16 cellular contexts compared by ENCODE assay signal in the genomic region with DNA sequence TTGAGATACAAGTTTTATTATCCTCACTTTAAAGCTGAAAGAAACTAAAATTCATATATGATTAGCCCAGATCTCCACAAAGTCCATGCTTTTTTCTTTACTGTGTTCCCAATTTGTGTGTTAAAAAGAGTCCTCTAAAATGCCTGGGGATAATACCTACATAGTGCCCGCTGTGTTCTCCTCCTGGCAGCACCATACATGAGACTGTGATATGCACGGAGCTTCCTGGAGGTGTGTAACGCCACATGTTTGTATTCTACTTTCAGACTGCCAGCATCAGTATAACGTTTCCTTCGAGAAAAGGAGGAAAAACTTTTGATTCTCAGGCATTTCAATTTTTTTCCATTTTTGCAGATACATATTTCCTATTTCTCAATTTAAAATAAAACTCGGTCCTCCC.
"Had no signal": no experiment of that assay in that cellular context is flagged by ENCODE, and none has a peak within 500 bp of the region (broad histone marks: within the 10 kb centered on the region; RNA-seq: fewer than 3 reads in every experiment).

No MANE protein-coding gene starts in this region.

- H3K9me3 Mint-ChIP-seq: activated T-helper 17 cell treated with anti-CD3 and anti-CD28 coated beads, Interleukin-2, amount 50 U/mL, for 72 hours; natural killer cell; T-helper 1 cell treated with Interleukin-12 subunit alpha and Interleukin-12 subunit beta and Interleukin-4 antibody, amounts not matched to agents 30 μg/mL and 1 μg/mL, for 36 hours; type B pancreatic cell had no signal

- H3K9me3 ChIP-seq: esophagus squamous epithelium, suprapubic skin had no signal

- H3K4me3 ChIP-seq: suprapubic skin had no signal

- DNase-seq: activated naive CD4-positive, alpha-beta T cell treated with anti-CD3 and anti-CD28 coated beads for 36 hours; activated T-cell treated with anti-CD3 and anti-CD28 coated beads for 4 hours; esophagus squamous epithelium; foreskin fibroblast; glutamatergic neuron; midbrain; natural killer cell; stimulated activated CD4-positive, alpha-beta T cell treated with anti-CD3 and anti-CD28 coated beads, Interleukin-1b, Interleukin-23, amount 100 ng/mL, for 48 hours had no signal

- H3K27me3 Mint-ChIP-seq: activated CD4-positive, alpha-beta T cell treated with anti-CD3 and anti-CD28 coated beads, Interleukin-2, amount 10 ng/mL, durations not matched to agents 24 days and 14 days; activated T-helper 17 cell treated with anti-CD3 and anti-CD28 coated beads, Interleukin-2, amount 50 U/mL, for 72 hours; type B pancreatic cell had no signal

- H3K4me3 Mint-ChIP-seq: activated T-helper 17 cell treated with anti-CD3 and anti-CD28 coated beads, Interleukin-2, amount 50 U/mL, for 72 hours; type B pancreatic cell had no signal

- ATAC-seq: activated T-helper 17 cell treated with anti-CD3 and anti-CD28 coated beads, Interleukin-2, amount 50 U/mL, for 72 hours had no signal

- H3K27me3 ChIP-seq: esophagus squamous epithelium, spleen, suprapubic skin had no signal

- H3K36me3 ChIP-seq: esophagus squamous epithelium, lower lobe of right lung, spleen, suprapubic skin had no signal

- H3K27ac Mint-ChIP-seq: activated CD4-positive, alpha-beta T cell treated with anti-CD3 and anti-CD28 coated beads, Interleukin-2, amount 10 ng/mL, durations not matched to agents 24 days and 14 days; activated T-helper 17 cell treated with anti-CD3 and anti-CD28 coated beads, Interleukin-2, amount 50 U/mL, for 72 hours; natural killer cell; type B pancreatic cell had no signal

- H3K4me1 Mint-ChIP-seq: activated T-helper 17 cell treated with anti-CD3 and anti-CD28 coated beads, Interleukin-2, amount 50 U/mL, for 72 hours had no signal

- H3K27ac ChIP-seq: lower lobe of right lung, suprapubic skin had no signal

- H3K36me3 Mint-ChIP-seq: natural killer cell; stimulated activated naive B cell treated with anti-CD40 and anti-IgM and Interleukin-4, amounts not matched to agents 10 μg/mL and 1 μg/mL and 100 μg/mL, for 72 hours; type B pancreatic cell had no signal
